1 cellular context compared by ENCODE assay signal in genomic region chr9:96168882-96169281, GRCh38.
TF ChIP-seq lines count a peak whose summit lies in the region.

No MANE protein-coding gene starts in this region.

TF ChIP-seq in H1, 55 proteins besides CTCF, POLR2A, EP300 and RAD21:
- TF ChIP-seq E2F6 (IDR thresholded peaks at IDR 0.05) (no peak), ATF2 (IDR thresholded peaks at IDR 0.05; ENCODE audit: low read length) (0 out of 2 replicates have a peak, but pooled peaks have one; percentile 18), ZNF274 (IDR thresholded peaks at IDR 0.05; ENCODE audit: borderline replicate concordance, extremely low read depth, low read length) (no peak)
